1 cellular context compared by ENCODE assay signal in the genomic region with DNA sequence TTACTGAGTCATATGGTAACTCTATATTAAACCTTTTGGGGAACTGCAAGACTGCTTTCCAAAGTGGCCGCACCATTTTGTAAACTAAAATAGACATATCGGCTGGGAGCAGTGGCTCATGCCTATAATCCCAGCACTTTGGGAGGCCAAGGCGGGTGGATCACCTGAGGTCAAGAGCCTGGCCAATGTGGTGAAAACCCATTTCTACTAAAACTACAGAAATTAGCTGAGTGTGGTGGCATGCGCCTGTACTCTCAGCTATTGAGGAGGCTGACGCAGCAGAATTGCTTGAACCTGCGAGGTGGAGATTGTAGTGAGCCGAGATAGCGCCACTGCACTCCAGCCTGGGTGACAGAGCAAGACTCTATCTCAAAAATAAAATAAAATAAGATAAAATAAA.
TF ChIP-seq lines count a peak whose summit lies in the region.
"Not testable (repeated sequence)": the region's sequence is repeated elsewhere in the genome, so short reads cannot be mapped to it uniquely, and the experiment has no call there.

No MANE protein-coding gene starts in this region.

TF ChIP-seq in K562, 482 proteins besides CTCF, POLR2A, EP300 and RAD21 (continued from another document):
- TF ChIP-seq, protein P1, sequence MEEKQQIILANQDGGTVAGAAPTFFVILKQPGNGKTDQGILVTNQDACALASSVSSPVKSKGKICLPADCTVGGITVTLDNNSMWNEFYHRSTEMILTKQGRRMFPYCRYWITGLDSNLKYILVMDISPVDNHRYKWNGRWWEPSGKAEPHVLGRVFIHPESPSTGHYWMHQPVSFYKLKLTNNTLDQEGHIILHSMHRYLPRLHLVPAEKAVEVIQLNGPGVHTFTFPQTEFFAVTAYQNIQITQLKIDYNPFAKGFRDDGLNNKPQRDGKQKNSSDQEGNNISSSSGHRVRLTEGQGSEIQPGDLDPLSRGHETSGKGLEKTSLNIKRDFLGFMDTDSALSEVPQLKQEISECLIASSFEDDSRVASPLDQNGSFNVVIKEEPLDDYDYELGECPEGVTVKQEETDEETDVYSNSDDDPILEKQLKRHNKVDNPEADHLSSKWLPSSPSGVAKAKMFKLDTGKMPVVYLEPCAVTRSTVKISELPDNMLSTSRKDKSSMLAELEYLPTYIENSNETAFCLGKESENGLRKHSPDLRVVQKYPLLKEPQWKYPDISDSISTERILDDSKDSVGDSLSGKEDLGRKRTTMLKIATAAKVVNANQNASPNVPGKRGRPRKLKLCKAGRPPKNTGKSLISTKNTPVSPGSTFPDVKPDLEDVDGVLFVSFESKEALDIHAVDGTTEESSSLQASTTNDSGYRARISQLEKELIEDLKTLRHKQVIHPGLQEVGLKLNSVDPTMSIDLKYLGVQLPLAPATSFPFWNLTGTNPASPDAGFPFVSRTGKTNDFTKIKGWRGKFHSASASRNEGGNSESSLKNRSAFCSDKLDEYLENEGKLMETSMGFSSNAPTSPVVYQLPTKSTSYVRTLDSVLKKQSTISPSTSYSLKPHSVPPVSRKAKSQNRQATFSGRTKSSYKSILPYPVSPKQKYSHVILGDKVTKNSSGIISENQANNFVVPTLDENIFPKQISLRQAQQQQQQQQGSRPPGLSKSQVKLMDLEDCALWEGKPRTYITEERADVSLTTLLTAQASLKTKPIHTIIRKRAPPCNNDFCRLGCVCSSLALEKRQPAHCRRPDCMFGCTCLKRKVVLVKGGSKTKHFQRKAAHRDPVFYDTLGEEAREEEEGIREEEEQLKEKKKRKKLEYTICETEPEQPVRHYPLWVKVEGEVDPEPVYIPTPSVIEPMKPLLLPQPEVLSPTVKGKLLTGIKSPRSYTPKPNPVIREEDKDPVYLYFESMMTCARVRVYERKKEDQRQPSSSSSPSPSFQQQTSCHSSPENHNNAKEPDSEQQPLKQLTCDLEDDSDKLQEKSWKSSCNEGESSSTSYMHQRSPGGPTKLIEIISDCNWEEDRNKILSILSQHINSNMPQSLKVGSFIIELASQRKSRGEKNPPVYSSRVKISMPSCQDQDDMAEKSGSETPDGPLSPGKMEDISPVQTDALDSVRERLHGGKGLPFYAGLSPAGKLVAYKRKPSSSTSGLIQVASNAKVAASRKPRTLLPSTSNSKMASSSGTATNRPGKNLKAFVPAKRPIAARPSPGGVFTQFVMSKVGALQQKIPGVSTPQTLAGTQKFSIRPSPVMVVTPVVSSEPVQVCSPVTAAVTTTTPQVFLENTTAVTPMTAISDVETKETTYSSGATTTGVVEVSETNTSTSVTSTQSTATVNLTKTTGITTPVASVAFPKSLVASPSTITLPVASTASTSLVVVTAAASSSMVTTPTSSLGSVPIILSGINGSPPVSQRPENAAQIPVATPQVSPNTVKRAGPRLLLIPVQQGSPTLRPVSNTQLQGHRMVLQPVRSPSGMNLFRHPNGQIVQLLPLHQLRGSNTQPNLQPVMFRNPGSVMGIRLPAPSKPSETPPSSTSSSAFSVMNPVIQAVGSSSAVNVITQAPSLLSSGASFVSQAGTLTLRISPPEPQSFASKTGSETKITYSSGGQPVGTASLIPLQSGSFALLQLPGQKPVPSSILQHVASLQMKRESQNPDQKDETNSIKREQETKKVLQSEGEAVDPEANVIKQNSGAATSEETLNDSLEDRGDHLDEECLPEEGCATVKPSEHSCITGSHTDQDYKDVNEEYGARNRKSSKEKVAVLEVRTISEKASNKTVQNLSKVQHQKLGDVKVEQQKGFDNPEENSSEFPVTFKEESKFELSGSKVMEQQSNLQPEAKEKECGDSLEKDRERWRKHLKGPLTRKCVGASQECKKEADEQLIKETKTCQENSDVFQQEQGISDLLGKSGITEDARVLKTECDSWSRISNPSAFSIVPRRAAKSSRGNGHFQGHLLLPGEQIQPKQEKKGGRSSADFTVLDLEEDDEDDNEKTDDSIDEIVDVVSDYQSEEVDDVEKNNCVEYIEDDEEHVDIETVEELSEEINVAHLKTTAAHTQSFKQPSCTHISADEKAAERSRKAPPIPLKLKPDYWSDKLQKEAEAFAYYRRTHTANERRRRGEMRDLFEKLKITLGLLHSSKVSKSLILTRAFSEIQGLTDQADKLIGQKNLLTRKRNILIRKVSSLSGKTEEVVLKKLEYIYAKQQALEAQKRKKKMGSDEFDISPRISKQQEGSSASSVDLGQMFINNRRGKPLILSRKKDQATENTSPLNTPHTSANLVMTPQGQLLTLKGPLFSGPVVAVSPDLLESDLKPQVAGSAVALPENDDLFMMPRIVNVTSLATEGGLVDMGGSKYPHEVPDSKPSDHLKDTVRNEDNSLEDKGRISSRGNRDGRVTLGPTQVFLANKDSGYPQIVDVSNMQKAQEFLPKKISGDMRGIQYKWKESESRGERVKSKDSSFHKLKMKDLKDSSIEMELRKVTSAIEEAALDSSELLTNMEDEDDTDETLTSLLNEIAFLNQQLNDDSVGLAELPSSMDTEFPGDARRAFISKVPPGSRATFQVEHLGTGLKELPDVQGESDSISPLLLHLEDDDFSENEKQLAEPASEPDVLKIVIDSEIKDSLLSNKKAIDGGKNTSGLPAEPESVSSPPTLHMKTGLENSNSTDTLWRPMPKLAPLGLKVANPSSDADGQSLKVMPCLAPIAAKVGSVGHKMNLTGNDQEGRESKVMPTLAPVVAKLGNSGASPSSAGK (IDR thresholded peaks at IDR 0.05): 0 out of 2 replicates have a peak, but pooled peaks have one; percentile 22
- TF ChIP-seq NCOA2 (IDR thresholded peaks at IDR 0.05; ENCODE audit: partially characterized antibody in 2 of 2): peak; percentile 27 to 46
- 0 out of 2 replicates have a peak, but pooled peaks have one; percentile 51 for TF ChIP-seq LEF1 (IDR thresholded peaks at IDR 0.05)
- TF ChIP-seq ELF4 (CRISPR knock-in tag; IDR thresholded peaks at IDR 0.05): 0 out of 2 replicates have a peak, but pooled peaks have one; percentile 29
- TF ChIP-seq, protein P2, sequence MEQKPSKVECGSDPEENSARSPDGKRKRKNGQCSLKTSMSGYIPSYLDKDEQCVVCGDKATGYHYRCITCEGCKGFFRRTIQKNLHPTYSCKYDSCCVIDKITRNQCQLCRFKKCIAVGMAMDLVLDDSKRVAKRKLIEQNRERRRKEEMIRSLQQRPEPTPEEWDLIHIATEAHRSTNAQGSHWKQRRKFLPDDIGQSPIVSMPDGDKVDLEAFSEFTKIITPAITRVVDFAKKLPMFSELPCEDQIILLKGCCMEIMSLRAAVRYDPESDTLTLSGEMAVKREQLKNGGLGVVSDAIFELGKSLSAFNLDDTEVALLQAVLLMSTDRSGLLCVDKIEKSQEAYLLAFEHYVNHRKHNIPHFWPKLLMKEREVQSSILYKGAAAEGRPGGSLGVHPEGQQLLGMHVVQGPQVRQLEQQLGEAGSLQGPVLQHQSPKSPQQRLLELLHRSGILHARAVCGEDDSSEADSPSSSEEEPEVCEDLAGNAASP (IDR thresholded peaks at IDR 0.05): peak; percentile 76
- peak; percentile 99 for TF ChIP-seq MAFG (tag; conservative IDR thresholded peaks at IDR 0.05)
- TF ChIP-seq CXXC5 (CRISPR knock-in tag; IDR thresholded peaks at IDR 0.05): peak; percentile 73
- TF ChIP-seq NCOA1 (IDR thresholded peaks at IDR 0.05; ENCODE audit: low read depth): peak; percentile 64; the same call in 1 of the 2 replicates
- peak; percentile 52; the same call in 1 of the 2 replicates for TF ChIP-seq MYC (IDR thresholded peaks at IDR 0.05; ENCODE audit: low read depth, low read length)
- not testable (repeated sequence) for TF ChIP-seq MYC, TOE1 (CRISPR knock-in tag; IDR thresholded peaks at IDR 0.05; ENCODE audit: borderline replicate concordance, low read depth)
- peak; percentile 18 for TF ChIP-seq CCNT2 (IDR thresholded peaks at IDR 0.05; ENCODE audit: borderline replicate concordance, extremely low read depth, insufficient read length, low read depth, low read length)
- TF ChIP-seq SMAD4 (CRISPR knock-in tag; conservative IDR thresholded peaks at IDR 0.05): peak; percentile 31; the same call in 1 of the 2 replicates
- TF ChIP-seq NCOR1 (IDR thresholded peaks at IDR 0.05): peak; percentile 81
- TF ChIP-seq CBFA2T3 (IDR thresholded peaks at IDR 0.05): peak; percentile 89
- TF ChIP-seq SMARCC2 (IDR thresholded peaks at IDR 0.05; ENCODE audit: low read depth): peak; percentile 84; the same call in 1 of the 2 replicates
- TF ChIP-seq TRIM24 (IDR thresholded peaks at IDR 0.05): peak in 1 of 2 experiments; percentile 76; a peak in 3 of 4 replicates
- peak; percentile 95 for TF ChIP-seq DPF2 (IDR thresholded peaks at IDR 0.05)
- TF ChIP-seq CBFA2T2 (conservative IDR thresholded peaks at IDR 0.05): peak; percentile 69
- peak; percentile 79 for TF ChIP-seq ADNP (tag; IDR thresholded peaks at IDR 0.05)
- 0 out of 2 replicates have a peak, but pooled peaks have one; percentile 19 for TF ChIP-seq TOE1 (IDR thresholded peaks at IDR 0.05; ENCODE audit: borderline replicate concordance)
